ENCODE assay signal across 1 cellular context in genomic region chr4:7902101-7902553, GRCh38.
TF ChIP-seq lines count a peak whose summit lies in the region.

No MANE protein-coding gene starts in this region.

TF ChIP-seq in HepG2, 621 proteins besides CTCF, POLR2A, EP300 and RAD21:
- TF ChIP-seq SP140L (CRISPR knock-in tag; IDR thresholded peaks at IDR 0.05; ENCODE audit: borderline replicate concordance) = no peak
- TF ChIP-seq ZNF572 (CRISPR knock-in tag; IDR thresholded peaks at IDR 0.05) = no peak
- TF ChIP-seq ZMYM4 (CRISPR knock-in tag; IDR thresholded peaks at IDR 0.05) = no peak
- TF ChIP-seq KDM4B (CRISPR knock-in tag; IDR thresholded peaks at IDR 0.05) = no peak
- no peak for TF ChIP-seq ZNF10 (CRISPR knock-in tag; IDR thresholded peaks at IDR 0.05; ENCODE audit: borderline replicate concordance, low read depth)
- no peak for TF ChIP-seq ZNF556 (CRISPR knock-in tag; IDR thresholded peaks at IDR 0.05; ENCODE audit: borderline replicate concordance)
- no peak for TF ChIP-seq MYC (CRISPR knock-in tag; IDR thresholded peaks at IDR 0.05; ENCODE audit: borderline replicate concordance)
- TF ChIP-seq U2AF2 (IDR thresholded peaks at IDR 0.05; ENCODE audit: low read depth, low read length) = no peak
- no peak for TF ChIP-seq ZNF839 (CRISPR knock-in tag; IDR thresholded peaks at IDR 0.05; ENCODE audit: borderline replicate concordance)
- TF ChIP-seq ZNF776 (CRISPR knock-in tag; IDR thresholded peaks at IDR 0.05) = no peak
- no peak for TF ChIP-seq NONO (IDR thresholded peaks at IDR 0.05)
- no peak for TF ChIP-seq NONO (CRISPR knock-in tag; conservative IDR thresholded peaks at IDR 0.05)
- no peak for TF ChIP-seq NFE2L2 (IDR thresholded peaks at IDR 0.05; ENCODE audit: low read length)
- TF ChIP-seq ZNF546 (CRISPR knock-in tag; conservative IDR thresholded peaks at IDR 0.05) = no peak
- no peak for TF ChIP-seq NFKBIZ (CRISPR knock-in tag; IDR thresholded peaks at IDR 0.05)
- TF ChIP-seq NRL (CRISPR knock-in tag; IDR thresholded peaks at IDR 0.05; ENCODE audit: borderline replicate concordance) = no peak
